Comparison of ENCODE assay signal across 13 cellular contexts in the genomic region with DNA sequence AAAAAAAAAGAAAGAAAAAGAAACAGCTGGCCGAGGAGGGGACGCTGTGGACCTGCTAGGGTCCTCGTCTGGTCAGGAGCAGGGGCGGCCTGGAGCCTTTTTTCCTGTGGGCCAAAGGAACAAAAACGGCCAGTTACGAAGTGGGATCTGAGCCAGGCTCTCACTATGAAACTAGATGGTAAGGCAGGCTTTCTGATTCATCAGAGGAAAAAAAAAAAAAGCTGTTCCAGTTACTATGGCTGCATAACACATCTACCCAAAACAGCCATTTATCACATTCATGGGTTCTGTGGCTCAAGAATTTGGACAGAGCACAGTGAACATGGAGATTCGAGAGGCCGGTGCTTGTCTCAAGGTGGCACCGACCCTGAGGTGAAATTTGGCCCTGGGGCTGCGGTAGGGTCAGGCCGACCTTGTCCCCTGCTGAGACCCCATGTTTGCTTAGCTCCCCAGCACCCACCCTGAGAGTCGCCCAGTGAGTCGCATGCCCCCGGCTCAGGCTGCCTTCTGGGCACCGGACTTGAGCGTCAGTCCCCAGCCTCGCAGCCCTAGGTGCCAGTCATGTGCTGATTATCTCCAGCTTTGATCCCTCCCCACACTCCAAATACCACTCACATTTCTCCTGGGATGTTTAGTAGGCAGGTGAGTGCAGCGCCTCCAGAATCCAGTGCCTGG. TPM values are rescaled to one million over a fixed set of nuclear protein-coding genes. Genes with fewer than 3 reads are reported as not detected.
DNase-seq lines count a peak whose midpoint lies in the region; ATAC-seq, FAIRE-seq and TF ChIP-seq lines count a peak whose summit lies in the region.
"Had no signal": no experiment of that assay in that cellular context is flagged by ENCODE, and none has a peak within 500 bp of the region (broad histone marks: within the 10 kb centered on the region; RNA-seq: fewer than 3 reads in every experiment).

No MANE protein-coding gene starts in this region.

- intact Hi-C loops in heart left ventricle (cut with DNase I): no loop called here

- H3K79me2 ChIP-seq in astrocyte (ENCODE audit: insufficient read depth, low read length): no peaks in the 10 kb centered on the region

- WGBS in heart left ventricle, 4 donors: 52 to 63% (median 61%) methylated on average over 18 of the region's 18 CpGs

- no peaks in the 10 kb centered on the region for H3K36me3 ChIP-seq in astrocyte (ENCODE audit: insufficient read depth, low read length)
- H3K36me3 ChIP-seq in heart left ventricle: no peaks in the 10 kb centered on the region

- peak; percentile 40 to 56 (median 49) for ATAC-seq in heart left ventricle
- ATAC-seq in HG03460 (IDR thresholded peaks at IDR 0.05; ENCODE audit: unreplicated experiment): no peak

- H3K9me3 ChIP-seq in astrocyte (ENCODE audit: insufficient read depth, low read depth, low read length): no peaks in the 10 kb centered on the region
- no peaks in the 10 kb centered on the region for H3K9me3 ChIP-seq in heart left ventricle

- DNase-seq in GM04503 (ENCODE audit: low read depth): peak; percentile 87
- DNase-seq in astrocyte (ENCODE audit: low read depth): peak; percentile 86
- peak in 2 of 5 donors; percentile 22 to 24 for DNase-seq in heart left ventricle
- DNase-seq in skeletal muscle cell (ENCODE audit: low read depth): peak; percentile 33
- no peak for DNase-seq in activated effector memory CD4-positive, alpha-beta T cell treated with Interleukin-2 at 50 U/mL for 16 hours
- no peak for DNase-seq in activated CD8-positive, alpha-beta memory T cell treated with anti-CD3 and anti-CD28 coated beads for 24 hours
- DNase-seq in putamen (ENCODE audit: low spot score): no peak
- DNase-seq: activated B cell treated with CpG ODN at 0.5 μM for 24 hours, NCI-H69 had no signal

- no peak for FAIRE-seq in astrocyte (lab: Jason Lieb, UNC)

- no peaks in the 10 kb centered on the region for H3K36me3 Mint-ChIP-seq in astrocyte (ENCODE audit: low read depth, unreplicated experiment)

- no peak overlapping the region for H2AFZ ChIP-seq in astrocyte (ENCODE audit: low read depth, low read length)

- peak overlapping the region; percentile 29 for H3K27ac Mint-ChIP-seq in astrocyte (ENCODE audit: unreplicated experiment)
- H3K27ac Mint-ChIP-seq: activated B cell treated with CpG ODN at 0.5 μM for 24 hours had no signal

- TF ChIP-seq CTCF in astrocyte (IDR thresholded peaks at IDR 0.05; ENCODE audit: insufficient read depth, low read depth, low read length) (no peak), heart left ventricle (IDR thresholded peaks at IDR 0.05) (no peak)

- peak overlapping the region; percentile 61 for H3K4me2 ChIP-seq in astrocyte (ENCODE audit: low read length)

- no peak overlapping the region for H3K4me3 Mint-ChIP-seq in astrocyte (ENCODE audit: unreplicated experiment)
- H3K4me3 Mint-ChIP-seq: activated B cell treated with CpG ODN at 0.5 μM for 24 hours; central memory CD8-positive, alpha-beta T cell had no signal

- H3K27ac ChIP-seq in astrocyte (ENCODE audit: low read depth, low read length) (peak overlapping the region; percentile 40), heart left ventricle (peak overlapping the region in 1 of 12 donors; percentile 92)
- H3K27ac ChIP-seq: HL-60 had no signal

- H3K9me3 Mint-ChIP-seq in astrocyte (ENCODE audit: unreplicated experiment): no peaks in the 10 kb centered on the region
- H3K9me3 Mint-ChIP-seq: activated B cell treated with CpG ODN at 0.5 μM for 24 hours; central memory CD8-positive, alpha-beta T cell had no signal

- H4K20me1 ChIP-seq in astrocyte (ENCODE audit: insufficient read depth, low read length): no peaks in the 10 kb centered on the region

- H3K9ac ChIP-seq in astrocyte (ENCODE audit: low read length): peak overlapping the region; percentile 72

- no peaks in the 10 kb centered on the region for H3K27me3 ChIP-seq in astrocyte (ENCODE audit: insufficient read depth, low read length)
- no peaks in the 10 kb centered on the region for H3K27me3 ChIP-seq in heart left ventricle

- H3K27me3 Mint-ChIP-seq in astrocyte (ENCODE audit: low read depth, unreplicated experiment): peaks cover 4% of the 10 kb centered on the region
- H3K27me3 Mint-ChIP-seq: activated B cell treated with CpG ODN at 0.5 μM for 24 hours had no signal

- TF ChIP-seq POLR2A in heart left ventricle (IDR thresholded peaks at IDR 0.05): no peak

- H3K4me3 ChIP-seq in astrocyte (ENCODE audit: insufficient read depth, low read depth, low read length) (no peak overlapping the region), heart left ventricle (no peak overlapping the region), skeletal muscle cell (ENCODE audit: low read depth, low read length) (no peak overlapping the region)

- peaks cover 12% of the 10 kb centered on the region for H3K4me1 Mint-ChIP-seq in astrocyte (ENCODE audit: low read depth, unreplicated experiment)
- H3K4me1 Mint-ChIP-seq: activated B cell treated with CpG ODN at 0.5 μM for 24 hours; central memory CD8-positive, alpha-beta T cell had no signal

- H3K4me1 ChIP-seq in astrocyte (ENCODE audit: insufficient read depth, low read length) (peaks cover 7% of the 10 kb centered on the region), heart left ventricle (peaks cover 0 to 14% (median 2%) of the 10 kb centered on the region in 12 donors)

RNA-seq across cellular contexts. Expression of gene MRGPRD, which starts 34.2 kb away (rescaled TPM):
- total RNA-seq in astrocyte: not detected in 2 replicates
- total RNA-seq in heart left ventricle: not detected
- polyA plus RNA-seq in heart left ventricle: not detected
- total RNA-seq: activated B cell treated with CpG ODN at 0.5 μM for 24 hours, G401 had no signal

RNA-seq across cellular contexts. Expression of gene IGHMBP2, which starts 42.9 kb away (rescaled TPM):
- total RNA-seq in astrocyte: 14.0 and 14.9 TPM in 2 replicates
- total RNA-seq in heart left ventricle: 10 to 100 TPM in 6 of 9 donors, 1 to 10 TPM in 3; 8.3 to 18.9 (median 13.7) TPM
- 10 to 100 TPM; 10.3 to 12.6 TPM for polyA plus RNA-seq in heart left ventricle

RNA-seq across cellular contexts. Expression of gene MRPL21, which starts 42.9 kb away (rescaled TPM):
- total RNA-seq in astrocyte (67.4 and 69.1 TPM in 2 replicates), heart left ventricle (100 to 1,000 TPM in 2 of 9 donors, 10 to 100 TPM in 7; 59.9 to 120 (median 87.9) TPM)
- polyA plus RNA-seq in heart left ventricle: 100 to 1,000 TPM; 117 to 230 TPM

Comparison
In these comparisons a context has a peak if more than half of its experiments do, and no peak if none do; other contexts are left out.
1. DNase-seq: peak in GM04503 (single experiment), astrocyte (single experiment) and skeletal muscle cell (single experiment); none in activated effector memory CD4-positive, alpha-beta T cell treated with Interleukin-2 at 50 U/mL for 16 hours (single experiment), activated CD8-positive, alpha-beta memory T cell treated with anti-CD3 and anti-CD28 coated beads for 24 hours (single experiment) and putamen (single experiment).